ENCODE assay signal across 2 cellular contexts in genomic region chr1:241817331-241817792, GRCh38.
A peak's percentile ranks its signal among the peaks of the same experiment; 100 is the strongest.
TF ChIP-seq lines count a peak whose summit lies in the region.

No MANE protein-coding gene starts in this region.

TF ChIP-seq in K562, 482 proteins besides CTCF, POLR2A, EP300 and RAD21:
- TF ChIP-seq USF1 (CRISPR knock-in tag; IDR thresholded peaks at IDR 0.05) (no peak), ZNF232 (CRISPR knock-in tag; IDR thresholded peaks at IDR 0.05) (no peak), FOXP1 (CRISPR knock-in tag; IDR thresholded peaks at IDR 0.05) (no peak), ATF7 (IDR thresholded peaks at IDR 0.05) (no peak), ZNF224 (CRISPR knock-in tag; IDR thresholded peaks at IDR 0.05) (no peak), ATF3 (IDR thresholded peaks at IDR 0.05) (0 out of 2 replicates have a peak, but pooled peaks have one; percentile 7), ATF3 (CRISPR knock-in tag; conservative IDR thresholded peaks at IDR 0.05) (no peak), GTF2E2 (tag; IDR thresholded peaks at IDR 0.05) (no peak), ZNF436 (CRISPR knock-in tag; IDR thresholded peaks at IDR 0.05) (no peak), CEBPG (CRISPR knock-in tag; IDR thresholded peaks at IDR 0.05) (peak; percentile 47; the same call in 1 of the 2 replicates), CEBPG (tag; conservative IDR thresholded peaks at IDR 0.05 in 1 of 2, IDR thresholded peaks at IDR 0.05 in 1 of 2) (0 out of 4 replicates have a peak, but pooled peaks have one; percentile 14 to 15), ELK1 (CRISPR knock-in tag; IDR thresholded peaks at IDR 0.05) (no peak)

TF ChIP-seq in HEK293T, 16 proteins besides CTCF, POLR2A, EP300 and RAD21:
- TF ChIP-seq FOXA1 (IDR thresholded peaks at IDR 0.05) (no peak), TARDBP (IDR thresholded peaks at IDR 0.05) (no peak), ELF4 (IDR thresholded peaks at IDR 0.05) (no peak), BHLHE40 (IDR thresholded peaks at IDR 0.05; ENCODE audit: borderline replicate concordance) (no peak), LEF1 (IDR thresholded peaks at IDR 0.05; ENCODE audit: borderline replicate concordance) (no peak), HDGF (IDR thresholded peaks at IDR 0.05; ENCODE audit: borderline replicate concordance) (no peak), L3MBTL2 (conservative IDR thresholded peaks at IDR 0.05) (no peak), SUZ12 (IDR thresholded peaks at IDR 0.05) (no peak), ARNT (IDR thresholded peaks at IDR 0.05) (no peak)
